In the genomic region with DNA sequence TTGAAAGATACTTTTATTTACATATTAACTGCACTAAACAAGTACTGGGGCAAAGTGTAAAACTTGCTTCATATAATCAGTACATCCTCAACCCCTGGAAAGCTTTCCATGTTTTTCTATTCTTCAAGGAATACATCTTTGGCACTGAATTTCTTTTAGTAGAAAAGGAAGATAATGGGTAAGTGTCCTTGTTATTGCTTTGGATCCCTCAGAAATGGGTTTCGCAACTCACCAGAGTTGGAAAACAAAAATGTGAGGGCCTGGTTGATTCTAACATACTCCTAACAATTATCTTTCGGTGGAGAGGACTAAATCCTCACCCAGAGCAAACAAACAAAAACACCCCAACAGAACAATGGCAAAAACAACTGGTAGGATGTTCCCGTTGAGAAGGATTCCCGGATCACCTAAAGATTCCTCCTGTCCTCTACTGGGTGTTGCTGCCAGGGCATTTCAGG, we compare ENCODE assay signal across 15 cellular contexts.
DNase-seq lines count a peak whose midpoint lies in the region; ATAC-seq and TF ChIP-seq lines count a peak whose summit lies in the region.
"Had no signal": no experiment of that assay in that cellular context is flagged by ENCODE, and none has a peak within 500 bp of the region (broad histone marks: within the 10 kb centered on the region; RNA-seq: fewer than 3 reads in every experiment).

No MANE protein-coding gene starts in this region.

- peaks cover 7% of the 10 kb centered on the region for H3K4me1 ChIP-seq in H9 (ENCODE audit: insufficient read depth, low read length)
- peaks cover 42% of the 10 kb centered on the region for H3K4me1 ChIP-seq in psoas muscle

- no peak overlapping the region for H3K18ac ChIP-seq in H9 (ENCODE audit: insufficient read length, low read depth, low read length)

- H3K27ac ChIP-seq in H9 (ENCODE audit: insufficient read length, low read depth, low read length) (no peak overlapping the region), psoas muscle (peak overlapping the region; percentile 20)

- no peak overlapping the region for H2AK5ac ChIP-seq in H9 (ENCODE audit: insufficient read length, low read length)

- no peak overlapping the region for H3K4me3 ChIP-seq in fibroblast of pulmonary artery (replicated peaks; ENCODE audit: low read depth, low read length)
- no peak overlapping the region for H3K4me3 ChIP-seq in psoas muscle

- H4K5ac ChIP-seq in H9 (ENCODE audit: insufficient read length, low read depth, low read length): no peak overlapping the region

- no peak overlapping the region for H3T11ph ChIP-seq in H9 (ENCODE audit: low read length)

- H4K8ac ChIP-seq in H9 (replicated peaks; ENCODE audit: insufficient read length, low read depth, low read length): no peak overlapping the region

- H3K27me3 ChIP-seq in H9 (ENCODE audit: insufficient read depth, low read length): no peaks in the 10 kb centered on the region
- H3K27me3 ChIP-seq in psoas muscle (ENCODE audit: insufficient read depth in 3 of 3, low read length in 2 of 3): no peaks in the 10 kb centered on the region
- H3K27me3 ChIP-seq: BE2C had no signal

- no peak for ATAC-seq in activated T-helper 17 cell treated with anti-CD3 and anti-CD28 coated beads, Interleukin-2, amount 50 U/mL, for 72 hours (replicated peaks)
- no peak for ATAC-seq in psoas muscle
- ATAC-seq: naive thymus-derived CD8-positive, alpha-beta T cell had no signal

- H3K9me3 ChIP-seq in H9 (ENCODE audit: control insufficient read depth, low read depth, low read length) (no peaks in the 10 kb centered on the region), psoas muscle (no peaks in the 10 kb centered on the region)
- H3K9me3 ChIP-seq: BE2C had no signal

- H2AFZ ChIP-seq in H9 (ENCODE audit: low read length): no peak overlapping the region

- no peak overlapping the region for H3K4ac ChIP-seq in H9 (ENCODE audit: low read depth, low read length)

- H3K4me1 Mint-ChIP-seq in H9 (peaks cover 24 to 25% of the 10 kb centered on the region in 2 experiments), immature natural killer cell (peaks cover 8 to 26% of the 10 kb centered on the region in 2 donors)
- H3K4me1 Mint-ChIP-seq in activated T-helper 17 cell treated with anti-CD3 and anti-CD28 coated beads, Interleukin-2, amount 50 U/mL, for 72 hours: peaks cover 11% of the 10 kb centered on the region

- H3K14ac ChIP-seq in H9 (ENCODE audit: insufficient read depth, low read length): no peak overlapping the region

- no peak overlapping the region for H2BK5ac ChIP-seq in H9 (ENCODE audit: insufficient read length, low read length)

- no peaks in the 10 kb centered on the region for H3K23me2 ChIP-seq in H9 (ENCODE audit: insufficient read length, low read depth, low read length, poor library complexity, severe bottlenecking)

- H3K79me1 ChIP-seq in H9 (ENCODE audit: insufficient read depth, low read depth, low read length, poor library complexity, severe bottlenecking): no peaks in the 10 kb centered on the region

- H3K36me3 ChIP-seq in psoas muscle (ENCODE audit: insufficient read depth in 1 of 2, low read depth in 1 of 2): no peaks in the 10 kb centered on the region
- H3K36me3 ChIP-seq: BE2C had no signal

- H3K36me3 Mint-ChIP-seq in H9 (ENCODE audit: insufficient read depth in 1 of 3, low read depth in 3 of 3) (peaks cover 0 to 2% (median 0%) of the 10 kb centered on the region in 3 experiments; a peak in 1 of 7 replicates), immature natural killer cell (peaks cover 0 to 2% (median 0%) of the 10 kb centered on the region in 3 donors)
- peaks cover 9% of the 10 kb centered on the region for H3K36me3 Mint-ChIP-seq in activated T-helper 17 cell treated with anti-CD3 and anti-CD28 coated beads, Interleukin-2, amount 50 U/mL, for 72 hours (ENCODE audit: low read depth)

- H3K4me3 Mint-ChIP-seq in H9: no peak overlapping the region
- no peak overlapping the region for H3K4me3 Mint-ChIP-seq in activated T-helper 17 cell treated with anti-CD3 and anti-CD28 coated beads, Interleukin-2, amount 50 U/mL, for 72 hours
- no peak overlapping the region for H3K4me3 Mint-ChIP-seq in immature natural killer cell
- H3K4me3 Mint-ChIP-seq: naive thymus-derived CD8-positive, alpha-beta T cell had no signal

- H3K79me2 ChIP-seq in H9 (ENCODE audit: insufficient read depth, low read length): no peaks in the 10 kb centered on the region

- no peak overlapping the region for H2BK15ac ChIP-seq in H9 (ENCODE audit: low read depth, low read length)

- H3K23ac ChIP-seq in H9 (ENCODE audit: insufficient read length, low read depth, low read length): no peak overlapping the region

- WGBS in H9 (ENCODE audit: extremely low coverage, insufficient read length, low lambda C conversion rate): no CpG with 5 or more reads among the region's 4 CpGs
- WGBS in psoas muscle, 3 donors: 59 to 82% (median 61%) methylated on average over 4 of the region's 4 CpGs

- H3K27me3 Mint-ChIP-seq in H9 (ENCODE audit: low read depth): no peaks in the 10 kb centered on the region
- H3K27me3 Mint-ChIP-seq in activated T-helper 17 cell treated with anti-CD3 and anti-CD28 coated beads, Interleukin-2, amount 50 U/mL, for 72 hours: no peaks in the 10 kb centered on the region
- no peaks in the 10 kb centered on the region for H3K27me3 Mint-ChIP-seq in immature natural killer cell (ENCODE audit: low read depth in 3 of 3)
- H3K27me3 Mint-ChIP-seq: naive thymus-derived CD8-positive, alpha-beta T cell had no signal

- DNase-seq in H9 (no peak), fibroblast of pulmonary artery (ENCODE audit: low read depth) (peak; percentile 62), psoas muscle (no peak), ACHN (no peak), immature natural killer cell (no peak)
- no peak for DNase-seq in activated CD4-positive, CD25-positive, alpha-beta regulatory T cell (lab: John Stamatoyannopoulos, UW)
- DNase-seq in stimulated activated naive CD4-positive, alpha-beta T cell treated with Interleukin-2 at 50 U/mL for 16 hours (lab: John Stamatoyannopoulos, UW): no peak
- DNase-seq: activated gamma-delta T cell; anterior cingulate cortex; BE2C; Kasumi-1; naive thymus-derived CD8-positive, alpha-beta T cell; NCI-H1105 treated with DMSO at 0.1 percent for 48 hours; NCI-H748 treated with DMSO at 0.1 percent for 48 hours had no signal

- no peak overlapping the region for H3K4me2 ChIP-seq in H9 (ENCODE audit: insufficient read depth, insufficient read length, low read length)

- in situ Hi-C loops in ACHN (cut with HindIII; ENCODE audit: low pct_ligation_motif_present, low pct_unique_long_range_greater_than_20kb, low sequenced_read_pairs): no loop called here

- no peak overlapping the region for H4K91ac ChIP-seq in H9 (ENCODE audit: insufficient read length, low read depth, low read length)

- H2BK12ac ChIP-seq in H9 (ENCODE audit: insufficient read length, low read depth, low read length): no peak overlapping the region

- H3K27ac Mint-ChIP-seq in H9 (peak overlapping the region; percentile 40 to 99 (median 97)), immature natural killer cell (no peak overlapping the region)
- peak overlapping the region; percentile 33 for H3K27ac Mint-ChIP-seq in activated T-helper 17 cell treated with anti-CD3 and anti-CD28 coated beads, Interleukin-2, amount 50 U/mL, for 72 hours

- H3K9ac ChIP-seq in H9 (ENCODE audit: extremely low read depth, insufficient read length, low read length): no peak overlapping the region

- no peaks in the 10 kb centered on the region for H4K20me1 ChIP-seq in H9 (ENCODE audit: control insufficient read depth, insufficient read depth, insufficient read length)

- no peak overlapping the region for H3K56ac ChIP-seq in H9 (ENCODE audit: insufficient read length, low read depth, low read length)

- TF ChIP-seq CTCF in H9 (conservative IDR thresholded peaks at IDR 0.05): no peak
- TF ChIP-seq CTCF in fibroblast of pulmonary artery (IDR thresholded peaks at IDR 0.05; ENCODE audit: low read length, missing control alignments): no peak
- no peak for TF ChIP-seq CTCF in psoas muscle (IDR thresholded peaks at IDR 0.05)

- H3K9me3 Mint-ChIP-seq in H9: no peaks in the 10 kb centered on the region
- no peaks in the 10 kb centered on the region for H3K9me3 Mint-ChIP-seq in activated T-helper 17 cell treated with anti-CD3 and anti-CD28 coated beads, Interleukin-2, amount 50 U/mL, for 72 hours
- H3K9me3 Mint-ChIP-seq in immature natural killer cell: no peaks in the 10 kb centered on the region
- H3K9me3 Mint-ChIP-seq: naive thymus-derived CD8-positive, alpha-beta T cell had no signal

- no peak overlapping the region for H2BK20ac ChIP-seq in H9 (ENCODE audit: low read depth, low read length, poor library complexity, severe bottlenecking)

- H2BK120ac ChIP-seq in H9 (ENCODE audit: low read depth, low read length, poor library complexity, severe bottlenecking): no peak overlapping the region

- intact Hi-C loops in psoas muscle (cut with DNase I): no loop called here

Comparison
In these comparisons a context has a peak if more than half of its experiments do, and no peak if none do; other contexts are left out.
1. H3K27ac Mint-ChIP-seq: peak in H9 (3 of 3) and activated T-helper 17 cell treated with anti-CD3 and anti-CD28 coated beads, Interleukin-2, amount 50 U/mL, for 72 hours (single experiment); none in immature natural killer cell (0 of 6).